Comparison of ENCODE assay signal across 23 cellular contexts in genomic region chr5:101123365-101123764, GRCh38.
DNase-seq lines count a peak whose midpoint lies in the region; ATAC-seq, FAIRE-seq and TF ChIP-seq lines count a peak whose summit lies in the region.
"Had no signal": no experiment of that assay in that cellular context is flagged by ENCODE, and none has a peak within 500 bp of the region (broad histone marks: within the 10 kb centered on the region; RNA-seq: fewer than 3 reads in every experiment).

No MANE protein-coding gene starts in this region.

- FAIRE-seq in A549 (lab: Jason Lieb, UNC), result no peak
- FAIRE-seq in H1 (lab: Jason Lieb, UNC), result no peak
- FAIRE-seq in H54 (lab: Jason Lieb, UNC), result no peak
- FAIRE-seq: GM12878, GM12892, GM18507 had no signal

- in situ Hi-C loops in IMR-90 (cut with MboI; ENCODE audit: low sequenced_read_pairs), result no loop called here

- H2BK120ac ChIP-seq in IMR-90 (ENCODE audit: low read depth, low read length), result no peak overlapping the region
- no peak overlapping the region for H2BK120ac ChIP-seq in H1 (replicated peaks; ENCODE audit: low read depth, low read length)

- no peak overlapping the region for H2BK5ac ChIP-seq in IMR-90 (ENCODE audit: low read depth, low read length, poor library complexity, severe bottlenecking)
- H2BK5ac ChIP-seq in H1 (ENCODE audit: low read depth, low read length), result no peak overlapping the region

- no peaks in the 10 kb centered on the region for H3K23me2 ChIP-seq in H1 (ENCODE audit: low read depth, low read length)

- H2BK20ac ChIP-seq in IMR-90 (ENCODE audit: low read depth, low read length), result no peak overlapping the region
- no peak overlapping the region for H2BK20ac ChIP-seq in H1 (ENCODE audit: low read length)

- no peak overlapping the region for H3K14ac ChIP-seq in IMR-90 (replicated peaks; ENCODE audit: low read depth, low read length)
- no peak overlapping the region for H3K14ac ChIP-seq in H1 (ENCODE audit: insufficient read length)

- H4K91ac ChIP-seq in IMR-90 (ENCODE audit: insufficient read depth, low read depth, low read length) (no peak overlapping the region), H1 (replicated peaks; ENCODE audit: insufficient read length, low read length) (no peak overlapping the region)

- TF ChIP-seq POLR2A in A549 (IDR thresholded peaks at IDR 0.05; ENCODE audit: low read length) (no peak), IMR-90 (IDR thresholded peaks at IDR 0.05; ENCODE audit: low read depth, low read length) (no peak), H1 (IDR thresholded peaks at IDR 0.05; ENCODE audit: control extremely low read depth in 1 of 2, low read depth in 2 of 2, low read length in 2 of 2) (no peak), body of pancreas (IDR thresholded peaks at IDR 0.05) (no peak), H54 (IDR thresholded peaks at IDR 0.05; ENCODE audit: low read depth, low read length) (no peak)

- no peak overlapping the region for H2BK12ac ChIP-seq in H1 (ENCODE audit: low read depth, low read length)

- WGBS in A549 (ENCODE audit: missing lambda C conversion rate), result 87% methylated on average over 2 of the region's 2 CpGs
- no CpG with 5 or more reads among the region's 2 CpGs for WGBS in IMR-90 (ENCODE audit: extremely low coverage in 2 of 2, insufficient read length in 1 of 2), 2 experiments
- 91% methylated on average over 2 of the region's 2 CpGs; no CpG with 5 or more reads in 1 of the 2 experiments for WGBS in H1 (ENCODE audit: extremely low coverage in 1 of 2, insufficient coverage in 1 of 2, insufficient read length in 1 of 2, insufficient replicate concordance in 2 of 2, low coverage in 1 of 2, low lambda C conversion rate in 2 of 2, missing lambda C conversion rate in 1 of 2), 2 experiments
- 71 to 77% methylated on average over 2 of the region's 2 CpGs for WGBS in body of pancreas, 2 donors

- no peaks in the 10 kb centered on the region for H3K9me1 ChIP-seq in IMR-90 (ENCODE audit: insufficient read depth, low read length)

- CTCF ChIA-PET in A549 (lab: Yijun Ruan, JAX), result no interaction called here
- CTCF ChIA-PET in IMR-90 (lab: Yijun Ruan, JAX), result no interaction called here
- CTCF ChIA-PET in H1 (lab: Charles Lee; ENCODE audit: partially characterized antibody), result no interaction called here

- H4K20me1 ChIP-seq in IMR-90 (ENCODE audit: insufficient read depth, low read length) (no peaks in the 10 kb centered on the region), H1 (replicated peaks in 1 of 2; ENCODE audit: control insufficient read depth in 1 of 2, insufficient read depth in 2 of 2, low read length in 2 of 2) (no peaks in the 10 kb centered on the region)
- H4K20me1 ChIP-seq: BLaER1 had no signal

- H3K9ac ChIP-seq in IMR-90 (ENCODE audit: low read depth, low read length) (no peak overlapping the region), H1 (replicated peaks in 1 of 4; ENCODE audit: extremely low read depth in 1 of 4, low read depth in 3 of 4, low read length in 3 of 4) (no peak overlapping the region)
- H3K9ac ChIP-seq: BLaER1 had no signal

- dilution Hi-C loops in IMR-90 (cut with HindIII; ENCODE audit: low sequenced_read_pairs, unreplicated experiment), result no loop called here

- H3K27ac ChIP-seq in A549 (no peak overlapping the region), IMR-90 (ENCODE audit: insufficient read depth, low read length) (no peak overlapping the region), H1 (ENCODE audit: low read depth, low read length) (no peak overlapping the region), body of pancreas (no peak overlapping the region)
- H3K27ac ChIP-seq: BLaER1 had no signal

- H2AFZ ChIP-seq in IMR-90 (replicated peaks; ENCODE audit: low read length, poor library complexity) (no peak overlapping the region), H1 (ENCODE audit: low read length) (no peak overlapping the region)

- no peaks in the 10 kb centered on the region for H3K4me1 ChIP-seq in A549
- no peaks in the 10 kb centered on the region for H3K4me1 ChIP-seq in IMR-90 (ENCODE audit: control insufficient read depth, insufficient read depth, low read length)
- H3K4me1 ChIP-seq in H1 (replicated peaks in 1 of 4; ENCODE audit: control insufficient read depth in 3 of 4, insufficient read depth in 4 of 4, low read length in 3 of 4), result no peaks in the 10 kb centered on the region
- H3K4me1 ChIP-seq in body of pancreas, result no peaks in the 10 kb centered on the region
- H3K4me1 ChIP-seq: BE2C, BLaER1 had no signal

- no peak for TF ChIP-seq EP300 in A549 (IDR thresholded peaks at IDR 0.05)
- no peak for TF ChIP-seq EP300 in H1 (IDR thresholded peaks at IDR 0.05; ENCODE audit: borderline replicate concordance in 1 of 2, low read depth in 2 of 2, low read length in 2 of 2)

- intact Hi-C loops in IMR-90 (cut with micrococcal nuclease) (no loop called here), body of pancreas (cut with DNase I) (no loop called here)

- H2BK15ac ChIP-seq in IMR-90 (ENCODE audit: low read depth, low read length) (no peak overlapping the region), H1 (ENCODE audit: low read length) (no peak overlapping the region)

- DNase-seq in A549 (ENCODE audit: low read depth in 1 of 2, low spot score in 1 of 2), result no peak
- DNase-seq in IMR-90, result no peak
- DNase-seq in H1 (ENCODE audit: low read depth in 1 of 2, low spot score in 2 of 2), result no peak
- DNase-seq in body of pancreas, result no peak
- no peak for DNase-seq in H54 (ENCODE audit: insufficient read length, low spot score)
- DNase-seq: ACHN; BE2C; C1 segment of cervical spinal cord; CD4-positive, alpha-beta memory T cell; CD4-positive, CD25-positive, alpha-beta regulatory T cell; CD8-positive, alpha-beta memory T cell; COR-L47; DMS 273 treated with DMSO at 0.1 percent for 48 hours; DMS153; DMS53; DMS79; DND-41; EL; GDM1 had no signal

- H2AK5ac ChIP-seq in IMR-90 (ENCODE audit: low read depth, low read length) (no peak overlapping the region), H1 (ENCODE audit: low read depth, low read length) (no peak overlapping the region)

- H3K79me1 ChIP-seq in IMR-90 (ENCODE audit: low read depth in 1 of 2, low read length in 2 of 2) (no peaks in the 10 kb centered on the region), H1 (ENCODE audit: low read depth, low read length) (no peaks in the 10 kb centered on the region)

- H2AK9ac ChIP-seq in IMR-90 (replicated peaks; ENCODE audit: low read depth, low read length, poor library complexity), result no peak overlapping the region

- H3K27me3 ChIP-seq in IMR-90 (ENCODE audit: control insufficient read depth, insufficient read depth, low read length) (no peaks in the 10 kb centered on the region), H1 (replicated peaks in 1 of 4; ENCODE audit: control insufficient read depth in 3 of 4, extremely low read depth in 1 of 4, insufficient read depth in 3 of 4, low read length in 3 of 4) (no peaks in the 10 kb centered on the region), body of pancreas (no peaks in the 10 kb centered on the region)
- H3K27me3 ChIP-seq: BE2C, BLaER1 had no signal

- H3K79me2 ChIP-seq in H1 (ENCODE audit: control insufficient read depth in 1 of 2, insufficient read depth in 2 of 2, low read length in 2 of 2), result no peaks in the 10 kb centered on the region

- POLR2A ChIA-PET in A549 (lab: Yijun Ruan, JAX), result no interaction called here
- POLR2A ChIA-PET in IMR-90 (lab: Charles Lee; ENCODE audit: unreplicated experiment), result no interaction called here
- POLR2A ChIA-PET in H1 (lab: Charles Lee; ENCODE audit: partially characterized antibody), result no interaction called here

- no peak overlapping the region for H3K4me2 ChIP-seq in A549
- no peak overlapping the region for H3K4me2 ChIP-seq in IMR-90 (ENCODE audit: low read depth, low read length)
- H3K4me2 ChIP-seq in H1 (ENCODE audit: insufficient read depth in 1 of 2, low read depth in 2 of 2, low read length in 2 of 2), result no peak overlapping the region
- H3K4me2 ChIP-seq: BLaER1 had no signal

- H3K36me3 ChIP-seq in IMR-90 (ENCODE audit: control insufficient read depth, insufficient read depth, low read length) (no peaks in the 10 kb centered on the region), H1 (ENCODE audit: control insufficient read depth in 2 of 4, insufficient read depth in 4 of 4, low read length in 3 of 4) (no peaks in the 10 kb centered on the region), body of pancreas (replicated peaks in 1 of 2; ENCODE audit: insufficient read depth in 1 of 2, low read depth in 2 of 2) (no peaks in the 10 kb centered on the region)
- H3K36me3 ChIP-seq: BE2C, BLaER1 had no signal

- H3K18ac ChIP-seq in IMR-90 (ENCODE audit: low read depth, low read length) (no peak overlapping the region), H1 (ENCODE audit: extremely low read depth, low read length) (no peak overlapping the region)

- H3K56ac ChIP-seq in IMR-90 (ENCODE audit: extremely low read depth, insufficient read depth, low read length) (no peak overlapping the region), H1 (replicated peaks; ENCODE audit: insufficient read length, low read depth, low read length) (no peak overlapping the region)

- H3K9me3 ChIP-seq in A549 (no peaks in the 10 kb centered on the region; the same call in 2 of the 3 replicates), IMR-90 (ENCODE audit: control insufficient read depth, insufficient read depth, low read length) (peaks cover 5% of the 10 kb centered on the region; the same call in 1 of the 2 replicates), H1 (ENCODE audit: insufficient read depth in 2 of 2, low read depth in 1 of 2, low read length in 1 of 2) (no peaks in the 10 kb centered on the region), body of pancreas (no peaks in the 10 kb centered on the region)
- H3K9me3 ChIP-seq: BE2C had no signal

- H3K23ac ChIP-seq in IMR-90 (ENCODE audit: low read depth, low read length) (no peak overlapping the region), H1 (ENCODE audit: insufficient read length) (no peak overlapping the region)

- no peak for ATAC-seq in A549
- no peak for ATAC-seq in IMR-90 (ENCODE audit: low read depth)
- ATAC-seq in body of pancreas, result no peak
- ATAC-seq: GM12878 had no signal

- H3K4me3 ChIP-seq in A549 (no peak overlapping the region), IMR-90 (ENCODE audit: insufficient read depth, low read depth, low read length) (no peak overlapping the region), H1 (ENCODE audit: extremely low read depth in 1 of 4, insufficient read depth in 2 of 4, low read depth in 3 of 4, low read length in 4 of 4) (no peak overlapping the region), body of pancreas (no peak overlapping the region)
- H3K4me3 ChIP-seq: BLaER1, GM12878 had no signal

- BruUV-seq in IMR-90 (replicated peaks; lab: Mats Ljungman, UMichigan), result no TSS peak

- H3K4ac ChIP-seq in IMR-90 (ENCODE audit: low read depth, low read length) (no peak overlapping the region), H1 (replicated peaks; ENCODE audit: insufficient read length, low read depth, low read length) (no peak overlapping the region)

- no peak for TF ChIP-seq CTCF in A549 (IDR thresholded peaks at IDR 0.05)
- TF ChIP-seq CTCF in IMR-90 (conservative IDR thresholded peaks at IDR 0.05; ENCODE audit: low read depth, low read length), result no peak
- TF ChIP-seq CTCF in H1 (IDR thresholded peaks at IDR 0.05; ENCODE audit: control extremely low read depth in 1 of 3, insufficient read depth in 1 of 3, low read depth in 1 of 3, low read length in 3 of 3), result no peak
- no peak for TF ChIP-seq CTCF in body of pancreas (IDR thresholded peaks at IDR 0.05)

- H4K8ac ChIP-seq in IMR-90 (ENCODE audit: low read depth in 2 of 2, low read length in 2 of 2) (no peak overlapping the region), H1 (ENCODE audit: extremely low read depth, insufficient read depth, low read length) (no peak overlapping the region)

- TF ChIP-seq RAD21 in A549 (conservative IDR thresholded peaks at IDR 0.05 in 1 of 2, IDR thresholded peaks at IDR 0.05 in 1 of 2), result no peak
- no peak for TF ChIP-seq RAD21 in IMR-90 (IDR thresholded peaks at IDR 0.05; ENCODE audit: low read length)
- no peak for TF ChIP-seq RAD21 in H1 (IDR thresholded peaks at IDR 0.05 in 1 of 2, conservative IDR thresholded peaks at IDR 0.05 in 1 of 2; ENCODE audit: low read depth in 2 of 2, low read length in 2 of 2)

- H4K5ac ChIP-seq in IMR-90 (ENCODE audit: low read depth, low read length) (no peak overlapping the region), H1 (ENCODE audit: insufficient read length, low read depth, low read length) (no peak overlapping the region)

Comparison
In these comparisons a context has a peak if more than half of its experiments do, and no peak if none do; other contexts are left out.
1. Of the 18 proteins assayed by ChIP-seq in both H1 and A549: peak only in H1: none; only in A549: none; in both: MAFK; in neither: 17.